ENCODE assay signal across 8 cellular contexts in genomic region chr19:1445185-1445931, GRCh38. TPM values are rescaled to one million over a fixed set of nuclear protein-coding genes. Genes with fewer than 3 reads are reported as not detected.
DNase-seq lines count a peak whose midpoint lies in the region; ATAC-seq and TF ChIP-seq lines count a peak whose summit lies in the region.

No MANE protein-coding gene starts in this region.

- H3K4me2 ChIP-seq in BLaER1, result peak overlapping the region; percentile 92

- peaks cover 42% of the 10 kb centered on the region for H3K4me1 ChIP-seq in BLaER1

- H3K36me3 ChIP-seq in BLaER1, result peaks cover 31% of the 10 kb centered on the region
- H3K36me3 ChIP-seq in KOPT-K1 (ENCODE audit: insufficient read depth, low read length), result peaks cover 27% of the 10 kb centered on the region

- H4K20me1 ChIP-seq in BLaER1, result peaks cover 99% of the 10 kb centered on the region

- H3K27ac Mint-ChIP-seq in T-cell, result no peak overlapping the region

- TF ChIP-seq CTCF in retinal pigment epithelial cell (conservative IDR thresholded peaks at IDR 0.05; ENCODE audit: low read depth, low read length), result peak; percentile 67

- peak overlapping the region; percentile 65 to 73 (median 66) for H3K4me3 Mint-ChIP-seq in T-cell

- CTCF ChIA-PET in T-cell (lab: Charles Lee), result interaction anchor here in 1 of 2 donors (0.7 kb wide), 1 partner anchor 624 kb away, joined by 6 read pairs; no protein-coding TSS in a partner anchor

- peaks cover 58% of the 10 kb centered on the region for H3K27me3 ChIP-seq in BLaER1

- peaks cover 11 to 45% (median 24%) of the 10 kb centered on the region in 3 donors for H3K4me1 Mint-ChIP-seq in T-cell

- H3K9me3 ChIP-seq in BLaER1 (no peaks in the 10 kb centered on the region), KOPT-K1 (ENCODE audit: insufficient read depth, low read length, poor library complexity, severe bottlenecking) (no peaks in the 10 kb centered on the region)

- DNase-seq in T-cell, result peak; percentile 33 to 82 (median 66)
- DNase-seq in hepatic stellate cell (ENCODE audit: low spot score), result peak; percentile 91
- no peak for DNase-seq in retinal pigment epithelial cell (ENCODE audit: low read depth)

- ATAC-seq in GM19372 (IDR thresholded peaks at IDR 0.05; ENCODE audit: low read depth, unreplicated experiment), result peak; percentile 64
- ATAC-seq in T-cell (replicated peaks in 1 of 4), result peak; percentile 81 to 93 (median 92)
- no peak for ATAC-seq in GM21447 (IDR thresholded peaks at IDR 0.05; ENCODE audit: unreplicated experiment)

- H3K27ac ChIP-seq in BLaER1 (no peak overlapping the region; the same call in 1 of the 2 replicates), KOPT-K1 (ENCODE audit: low read depth, low read length, poor library complexity, severe bottlenecking) (peak overlapping the region; percentile 29), angular gyrus (ENCODE audit: low read depth, low read length) (peak overlapping the region; percentile 66)

- peaks cover 17 to 30% of the 10 kb centered on the region in 2 donors for H3K27me3 Mint-ChIP-seq in T-cell

- POLR2A ChIA-PET in T-cell (lab: Charles Lee), result no interaction called here

- H3K9ac ChIP-seq in BLaER1, result peak overlapping the region; percentile 66

- H3K9me3 Mint-ChIP-seq in T-cell, result no peaks in the 10 kb centered on the region

- H3K4me3 ChIP-seq in BLaER1 (peak overlapping the region; percentile 63), retinal pigment epithelial cell (ENCODE audit: low read length) (peak overlapping the region; percentile 41)

- peaks cover 19% of the 10 kb centered on the region for H3K36me3 Mint-ChIP-seq in T-cell

RNA-seq across cellular contexts. Expression of gene APC2, which starts 4.6 kb away (rescaled TPM):
- under 1 TPM; 0.08 to 0.29 (median 0.13) TPM for total RNA-seq in T-cell

RNA-seq across cellular contexts. Expression of gene RPS15, which starts 7.2 kb away (rescaled TPM):
- total RNA-seq in T-cell, result 1,000 to 10,000 TPM; 1,731 to 2,353 (median 2,282) TPM

RNA-seq across cellular contexts. Expression of gene C19orf25, which starts 33.7 kb away (rescaled TPM):
- total RNA-seq in T-cell, result 10 to 100 TPM; 30.8 to 76.2 (median 71.4) TPM

RNA-seq across cellular contexts. Expression of gene DAZAP1, which starts 38.0 kb away (rescaled TPM):
- 100 to 1,000 TPM; 153 to 170 (median 161) TPM for total RNA-seq in T-cell

RNA-seq across cellular contexts. Expression of gene GAMT, which starts 44.0 kb away (rescaled TPM):
- 10 to 100 TPM; 11.8 to 18.1 (median 13.7) TPM for total RNA-seq in T-cell
